2 cellular contexts compared by ENCODE assay signal in the genomic region with DNA sequence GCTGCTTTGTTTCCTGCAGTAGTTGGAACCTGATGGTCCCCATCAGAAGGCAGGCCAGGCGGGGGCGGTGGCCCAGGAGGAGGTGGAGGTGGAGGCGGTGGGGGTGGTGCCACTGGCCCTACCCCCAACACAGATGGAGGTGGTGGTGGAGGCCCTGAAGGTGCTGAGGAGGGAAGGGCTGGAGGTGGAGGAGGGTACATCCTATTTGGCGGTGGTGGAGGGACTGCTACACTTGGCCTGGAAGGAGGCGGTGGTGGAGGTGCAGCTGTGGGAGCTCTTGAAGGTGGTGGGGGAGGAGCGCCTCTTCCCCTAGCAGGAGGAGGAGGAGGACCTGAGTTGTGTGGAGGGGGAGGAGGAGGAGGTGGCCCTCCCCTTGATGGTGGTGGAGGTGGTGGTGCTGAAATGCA.
A peak's percentile ranks its signal among the peaks of the same experiment; 100 is the strongest.
TF ChIP-seq lines count a peak whose summit lies in the region.

No MANE protein-coding gene starts in this region.

TF ChIP-seq in Ishikawa, 13 proteins besides CTCF, POLR2A, EP300 and RAD21:
- TF ChIP-seq FOXM1 (IDR thresholded peaks at IDR 0.05; ENCODE audit: borderline replicate concordance, low read depth) (no peak), EGR1 (IDR thresholded peaks at IDR 0.05) (0 out of 2 replicates have a peak, but pooled peaks have one; percentile 5)

TF ChIP-seq in K562, 482 proteins besides CTCF, POLR2A, EP300 and RAD21:
- TF ChIP-seq, protein P1, sequence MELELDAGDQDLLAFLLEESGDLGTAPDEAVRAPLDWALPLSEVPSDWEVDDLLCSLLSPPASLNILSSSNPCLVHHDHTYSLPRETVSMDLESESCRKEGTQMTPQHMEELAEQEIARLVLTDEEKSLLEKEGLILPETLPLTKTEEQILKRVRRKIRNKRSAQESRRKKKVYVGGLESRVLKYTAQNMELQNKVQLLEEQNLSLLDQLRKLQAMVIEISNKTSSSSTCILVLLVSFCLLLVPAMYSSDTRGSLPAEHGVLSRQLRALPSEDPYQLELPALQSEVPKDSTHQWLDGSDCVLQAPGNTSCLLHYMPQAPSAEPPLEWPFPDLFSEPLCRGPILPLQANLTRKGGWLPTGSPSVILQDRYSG (tag; conservative IDR thresholded peaks at IDR 0.05; ENCODE audit: low read depth), result no peak
- TF ChIP-seq, protein P2, sequence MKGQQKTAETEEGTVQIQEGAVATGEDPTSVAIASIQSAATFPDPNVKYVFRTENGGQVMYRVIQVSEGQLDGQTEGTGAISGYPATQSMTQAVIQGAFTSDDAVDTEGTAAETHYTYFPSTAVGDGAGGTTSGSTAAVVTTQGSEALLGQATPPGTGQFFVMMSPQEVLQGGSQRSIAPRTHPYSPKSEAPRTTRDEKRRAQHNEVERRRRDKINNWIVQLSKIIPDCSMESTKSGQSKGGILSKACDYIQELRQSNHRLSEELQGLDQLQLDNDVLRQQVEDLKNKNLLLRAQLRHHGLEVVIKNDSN (CRISPR knock-in tag; IDR thresholded peaks at IDR 0.05), result no peak
- TF ChIP-seq SMAD1 (IDR thresholded peaks at IDR 0.05; ENCODE audit: low read depth, low read length, partially characterized antibody) (no peak), EGR1 (conservative IDR thresholded peaks at IDR 0.05) (peak; percentile 93), SIRT6 (IDR thresholded peaks at IDR 0.05; ENCODE audit: low read depth, low read length) (no peak), PHF8 (IDR thresholded peaks at IDR 0.05; ENCODE audit: borderline replicate concordance, low read length) (no peak), ZNF263 (CRISPR knock-in tag; IDR thresholded peaks at IDR 0.05; ENCODE audit: borderline replicate concordance) (peak; percentile 78), CC2D1A (IDR thresholded peaks at IDR 0.05) (peak; percentile 13; the same call in 1 of the 2 replicates)
